ENCODE assay signal across 30 cellular contexts in genomic region chr16:31764103-31764502, GRCh38.
"Had no signal": no experiment of that assay in that cellular context is flagged by ENCODE, and none has a peak within 500 bp of the region (broad histone marks: within the 10 kb centered on the region; RNA-seq: fewer than 3 reads in every experiment).

No MANE protein-coding gene starts in this region.

- H3K36me3 ChIP-seq: lower lobe of right lung, pancreas, prostate gland, thyroid gland had no signal

- FAIRE-seq: pancreas had no signal

- H3K27me3 Mint-ChIP-seq: naive thymus-derived CD8-positive, alpha-beta T cell; stimulated activated naive B cell treated with anti-CD40 and anti-IgM and Interleukin-4, amounts not matched to agents 10 μg/mL and 1 μg/mL and 100 μg/mL, for 72 hours had no signal

- H3K27ac ChIP-seq: heart left ventricle, lower lobe of right lung, pancreas, prostate gland, sigmoid colon, stomach, testis, thyroid gland, transverse colon, upper lobe of left lung, vagina had no signal

- H3K27me3 ChIP-seq: heart left ventricle, pancreas, sigmoid colon, stomach, testis, thyroid gland, transverse colon, upper lobe of left lung, vagina had no signal

- H3K4me3 ChIP-seq: heart left ventricle, lower lobe of right lung, pancreas, prostate gland, sigmoid colon, smooth muscle cell, stomach, testis, thyroid gland, transverse colon, upper lobe of left lung, vagina had no signal

- H3K4me2 ChIP-seq: smooth muscle cell had no signal

- H3K4me1 Mint-ChIP-seq: naive thymus-derived CD8-positive, alpha-beta T cell; nephron; neural crest cell; stimulated activated naive B cell treated with anti-CD40 and anti-IgM and Interleukin-4, amounts not matched to agents 10 μg/mL and 1 μg/mL and 100 μg/mL, for 72 hours had no signal

- H3K4me1 ChIP-seq: heart left ventricle, lower lobe of right lung, pancreas, prostate gland, sigmoid colon, stomach, testis, thyroid gland, transverse colon, upper lobe of left lung, vagina had no signal

- DNase-seq: heart left ventricle; islet precursor cell; kidney glomerular epithelial cell; left cardiac atrium; left ventricle myocardium superior; lower lobe of right lung; mammary epithelial cell; mesenchymal stem cell; naive thymus-derived CD8-positive, alpha-beta T cell; nucleus accumbens; pancreas; posterior cingulate gyrus; retina; right cardiac atrium; sigmoid colon; stimulated activated CD4-positive, alpha-beta T cell treated with anti-CD3 and anti-CD28 coated beads, Interleukin-2, amount 100 ng/mL, for 24 hours; stimulated activated CD4-positive, alpha-beta T cell treated with anti-CD3 and anti-CD28 coated beads, Interleukin-4, amount 100 ng/mL, for 1 hour; stimulated activated naive B cell treated with anti-CD40 and anti-IgM and Interleukin-4, amounts not matched to agents 10 μg/mL and 1 μg/mL and 100 μg/mL, for 72 hours; stimulated activated naive CD8-positive, alpha-beta T cell treated with anti-CD3 and anti-CD28 coated beads, Interleukin-15, Interleukin-2, amounts not matched to agents 100 U/mL and 50 U/mL, for 24 hours; stomach; testis; thyroid gland; transverse colon; upper lobe of left lung had no signal

- H3K4me3 Mint-ChIP-seq: naive thymus-derived CD8-positive, alpha-beta T cell; nephron; neural crest cell; stimulated activated naive B cell treated with anti-CD40 and anti-IgM and Interleukin-4, amounts not matched to agents 10 μg/mL and 1 μg/mL and 100 μg/mL, for 72 hours had no signal

- ATAC-seq: heart left ventricle; left cardiac atrium; left lobe of liver; left ventricle myocardium superior; lower lobe of right lung; naive thymus-derived CD8-positive, alpha-beta T cell; pancreas; right cardiac atrium; stimulated activated naive B cell treated with anti-CD40 and anti-IgM and Interleukin-4, amounts not matched to agents 10 μg/mL and 1 μg/mL and 100 μg/mL, for 72 hours; stimulated activated naive CD8-positive, alpha-beta T cell treated with anti-CD3 and anti-CD28 coated beads, Interleukin-15, Interleukin-2, amounts not matched to agents 100 U/mL and 50 U/mL, for 24 hours had no signal

- H3K27ac Mint-ChIP-seq: naive thymus-derived CD8-positive, alpha-beta T cell; nephron; stimulated activated naive B cell treated with anti-CD40 and anti-IgM and Interleukin-4, amounts not matched to agents 10 μg/mL and 1 μg/mL and 100 μg/mL, for 72 hours had no signal

- H3K9me3 ChIP-seq: prostate gland had no signal
